34 cellular contexts compared by ENCODE assay signal in the genomic region with DNA sequence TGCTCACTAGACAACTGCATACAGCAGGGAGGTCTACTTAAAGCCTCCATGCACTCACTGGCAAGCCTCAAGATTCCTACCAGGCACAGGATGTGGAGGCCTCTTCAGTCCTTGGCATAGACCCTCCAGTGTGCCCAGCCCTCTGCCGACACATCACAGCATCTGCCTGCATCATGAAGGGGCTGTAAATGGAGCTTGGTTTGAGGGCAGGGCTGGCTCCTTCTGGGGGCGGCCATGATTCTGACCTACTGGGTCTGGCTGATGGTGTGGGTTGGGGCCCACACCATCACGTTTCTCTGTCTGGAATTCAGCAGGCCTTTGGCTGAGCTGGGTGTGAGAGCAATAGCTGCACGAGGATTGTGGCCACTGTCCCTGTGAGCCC.
"Had no signal": no experiment of that assay in that cellular context is flagged by ENCODE, and none has a peak within 500 bp of the region (broad histone marks: within the 10 kb centered on the region; RNA-seq: fewer than 3 reads in every experiment).

No MANE protein-coding gene starts in this region.

- H3K4me3 ChIP-seq: ascending aorta, cardiac muscle cell had no signal

- ATAC-seq: activated CD4-positive, alpha-beta T cell treated with anti-CD3 and anti-CD28 coated beads for 36 hours; activated CD8-positive, alpha-beta memory T cell treated with anti-CD3 and anti-CD28 coated beads, Interleukin-2, amount 10 ng/mL, durations not matched to agents 7 days and 5 days; activated CD8-positive, alpha-beta T cell treated with anti-CD3 and anti-CD28 coated beads, Interleukin-2, amount 10 ng/mL, durations not matched to agents 7 days and 5 days; activated naive CD8-positive, alpha-beta T cell treated with anti-CD3 and anti-CD28 coated beads, Interleukin-2, amount 50 U/mL, for 24 hours had no signal

- H3K36me3 ChIP-seq: ascending aorta, cardiac muscle cell had no signal

- H3K4me3 Mint-ChIP-seq: activated B cell treated with CpG ODN at 0.5 μM for 24 hours; activated CD4-positive, alpha-beta memory T cell treated with anti-CD3 and anti-CD28 coated beads, Interleukin-2, amount 10 ng/mL, durations not matched to agents 7 days and 5 days; activated CD4-positive, alpha-beta T cell treated with anti-CD3 and anti-CD28 coated beads for 36 hours; activated CD4-positive, alpha-beta T cell treated with anti-CD3 and anti-CD28 coated beads, Interleukin-2, amount 10 ng/mL, durations not matched to agents 7 days and 5 days; activated CD8-positive, alpha-beta memory T cell treated with anti-CD3 and anti-CD28 coated beads, Interleukin-2, amount 10 ng/mL, durations not matched to agents 7 days and 5 days; activated CD8-positive, alpha-beta T cell treated with anti-CD3 and anti-CD28 coated beads, Interleukin-2, amount 10 ng/mL, durations not matched to agents 7 days and 5 days; activated naive CD4-positive, alpha-beta T cell treated with anti-CD3 and anti-CD28 coated beads, Interleukin-2, amount 10 ng/mL, durations not matched to agents 7 days and 5 days; activated naive CD4-positive, alpha-beta T cell treated with anti-CD3 and anti-CD28 coated beads, Interleukin-2, amount 50 U/mL, for 24 hours; activated naive CD8-positive, alpha-beta T cell; activated naive CD8-positive, alpha-beta T cell treated with anti-CD3 and anti-CD28 coated beads, Interleukin-2, amount 10 ng/mL, durations not matched to agents 7 days and 5 days; activated naive CD8-positive, alpha-beta T cell treated with anti-CD3 and anti-CD28 coated beads, Interleukin-2, amount 50 U/mL, for 24 hours; activated T-cell treated with anti-CD3 and anti-CD28 coated beads, Interleukin-2, amount 50 U/mL, for 24 hours; brain; central memory CD8-positive, alpha-beta T cell; T-helper 1 cell treated with Interleukin-12 subunit alpha and Interleukin-12 subunit beta and Interleukin-4 antibody, amounts not matched to agents 30 μg/mL and 1 μg/mL, for 36 hours; T-helper 2 cell treated with Interferon-gamma antibody and Interleukin-4, amounts not matched to agents 5 μg/mL and 100 μg/mL, for 36 hours had no signal

- H3K27ac Mint-ChIP-seq: activated B cell treated with CpG ODN at 0.5 μM for 24 hours; activated CD4-positive, alpha-beta memory T cell treated with anti-CD3 and anti-CD28 coated beads, Interleukin-2, amount 10 ng/mL, durations not matched to agents 7 days and 5 days; activated CD4-positive, alpha-beta T cell treated with anti-CD3 and anti-CD28 coated beads for 36 hours; activated CD4-positive, alpha-beta T cell treated with anti-CD3 and anti-CD28 coated beads, Interleukin-2, amount 10 ng/mL, durations not matched to agents 7 days and 5 days; activated CD8-positive, alpha-beta memory T cell treated with anti-CD3 and anti-CD28 coated beads, Interleukin-2, amount 10 ng/mL, durations not matched to agents 7 days and 5 days; activated CD8-positive, alpha-beta T cell treated with anti-CD3 and anti-CD28 coated beads, Interleukin-2, amount 10 ng/mL, durations not matched to agents 7 days and 5 days; activated naive CD4-positive, alpha-beta T cell treated with anti-CD3 and anti-CD28 coated beads, Interleukin-2, amount 10 ng/mL, durations not matched to agents 7 days and 5 days; activated naive CD4-positive, alpha-beta T cell treated with anti-CD3 and anti-CD28 coated beads, Interleukin-2, amount 50 U/mL, for 24 hours; activated naive CD8-positive, alpha-beta T cell; activated naive CD8-positive, alpha-beta T cell treated with anti-CD3 and anti-CD28 coated beads, Interleukin-2, amount 10 ng/mL, durations not matched to agents 7 days and 5 days; activated naive CD8-positive, alpha-beta T cell treated with anti-CD3 and anti-CD28 coated beads, Interleukin-2, amount 50 U/mL, for 24 hours; activated T-cell treated with anti-CD3 and anti-CD28 coated beads, Interleukin-2, amount 50 U/mL, for 24 hours; activated T-helper 2 cell treated with anti-CD3 and anti-CD28 coated beads, Interferon-gamma antibody, Interleukin-2, Interleukin-4, amounts not matched to agents 10 μg/mL and 5 μg/mL and 100 μg/mL, durations not matched to agents 14 hours and 24 hours and 36 hours; brain; T-helper 1 cell treated with Interleukin-12 subunit alpha and Interleukin-12 subunit beta and Interleukin-4 antibody, amounts not matched to agents 30 μg/mL and 1 μg/mL, for 36 hours; T-helper 2 cell treated with Interferon-gamma antibody and Interleukin-4, amounts not matched to agents 5 μg/mL and 100 μg/mL, for 36 hours had no signal

- H3K27ac ChIP-seq: ascending aorta, cardiac muscle cell, VCaP had no signal

- H3K4me1 ChIP-seq: ascending aorta had no signal

- H3K4me1 Mint-ChIP-seq: activated B cell treated with CpG ODN at 0.5 μM for 24 hours; activated CD4-positive, alpha-beta memory T cell treated with anti-CD3 and anti-CD28 coated beads, Interleukin-2, amount 10 ng/mL, durations not matched to agents 7 days and 5 days; activated CD4-positive, alpha-beta T cell treated with anti-CD3 and anti-CD28 coated beads for 36 hours; activated CD4-positive, alpha-beta T cell treated with anti-CD3 and anti-CD28 coated beads, Interleukin-2, amount 10 ng/mL, durations not matched to agents 7 days and 5 days; activated CD8-positive, alpha-beta memory T cell treated with anti-CD3 and anti-CD28 coated beads, Interleukin-2, amount 10 ng/mL, durations not matched to agents 7 days and 5 days; activated naive CD4-positive, alpha-beta T cell treated with anti-CD3 and anti-CD28 coated beads, Interleukin-2, amount 10 ng/mL, durations not matched to agents 7 days and 5 days; activated naive CD4-positive, alpha-beta T cell treated with anti-CD3 and anti-CD28 coated beads, Interleukin-2, amount 50 U/mL, for 24 hours; activated naive CD8-positive, alpha-beta T cell treated with anti-CD3 and anti-CD28 coated beads, Interleukin-2, amount 10 ng/mL, durations not matched to agents 7 days and 5 days; activated naive CD8-positive, alpha-beta T cell treated with anti-CD3 and anti-CD28 coated beads, Interleukin-2, amount 50 U/mL, for 24 hours; central memory CD8-positive, alpha-beta T cell had no signal

- DNase-seq: activated B cell treated with CpG ODN at 0.5 μM for 24 hours; activated CD4-positive, alpha-beta memory T cell treated with anti-CD3 and anti-CD28 coated beads, Interleukin-2, amount 10 ng/mL, durations not matched to agents 7 days and 5 days; activated CD4-positive, alpha-beta T cell treated with anti-CD3 and anti-CD28 coated beads for 1 hour; activated CD4-positive, alpha-beta T cell treated with anti-CD3 and anti-CD28 coated beads for 36 hours; activated CD4-positive, alpha-beta T cell treated with anti-CD3 and anti-CD28 coated beads for 48 hours; activated CD4-positive, alpha-beta T cell treated with anti-CD3 and anti-CD28 coated beads, Interleukin-2, amount 10 ng/mL, durations not matched to agents 7 days and 5 days; activated CD4-positive, alpha-beta T cell treated with anti-CD3 and anti-CD28 coated beads, Interleukin-2, amount 50 U/mL, for 48 hours; activated CD8-positive, alpha-beta memory T cell treated with anti-CD3 and anti-CD28 coated beads for 24 hours; activated CD8-positive, alpha-beta memory T cell treated with anti-CD3 and anti-CD28 coated beads, Interleukin-2, amount 10 ng/mL, durations not matched to agents 7 days and 5 days; activated CD8-positive, alpha-beta memory T cell treated with anti-CD3 and anti-CD28 coated beads, Interleukin-2, amount 50 U/mL, for 48 hours; activated CD8-positive, alpha-beta T cell treated with anti-CD3 and anti-CD28 coated beads, Interleukin-2, amount 10 ng/mL, durations not matched to agents 7 days and 5 days; activated effector memory CD4-positive, alpha-beta T cell treated with Interleukin-2 at 50 U/mL for 16 hours; activated gamma-delta T cell; activated naive CD4-positive, alpha-beta T cell treated with anti-CD3 and anti-CD28 coated beads, Interleukin-2, amount 10 ng/mL, durations not matched to agents 7 days and 5 days; activated naive CD4-positive, alpha-beta T cell treated with Interleukin-2 at 50 U/mL for 16 hours; activated naive CD8-positive, alpha-beta T cell treated with anti-CD3 and anti-CD28 coated beads, Interleukin-2, amount 10 ng/mL, durations not matched to agents 7 days and 5 days; activated naive CD8-positive, alpha-beta T cell treated with anti-CD3 and anti-CD28 coated beads, Interleukin-2, amount 50 U/mL, for 24 hours; activated T-cell treated with anti-CD3 and anti-CD28 coated beads, Interleukin-2, amount 50 U/mL, for 24 hours; activated T-cell treated with anti-CD3 and anti-CD28 coated beads, Interleukin-2, amount 50 U/mL, for 48 hours; caudate nucleus; cerebellar nuclear complex; T-helper 1 cell; T-helper 2 cell; T-helper 9 cell had no signal

- H3K36me3 Mint-ChIP-seq: activated CD8-positive, alpha-beta memory T cell treated with anti-CD3 and anti-CD28 coated beads, Interleukin-2, amount 10 ng/mL, durations not matched to agents 7 days and 5 days; activated naive CD4-positive, alpha-beta T cell treated with anti-CD3 and anti-CD28 coated beads, Interleukin-2, amount 10 ng/mL, durations not matched to agents 7 days and 5 days; activated naive CD4-positive, alpha-beta T cell treated with anti-CD3 and anti-CD28 coated beads, Interleukin-2, amount 50 U/mL, for 24 hours; activated naive CD8-positive, alpha-beta T cell; activated naive CD8-positive, alpha-beta T cell treated with anti-CD3 and anti-CD28 coated beads, Interleukin-2, amount 10 ng/mL, durations not matched to agents 7 days and 5 days; brain had no signal

- H3K9me3 Mint-ChIP-seq: activated B cell treated with CpG ODN at 0.5 μM for 24 hours; activated CD4-positive, alpha-beta memory T cell treated with anti-CD3 and anti-CD28 coated beads, Interleukin-2, amount 10 ng/mL, durations not matched to agents 7 days and 5 days; activated CD4-positive, alpha-beta T cell treated with anti-CD3 and anti-CD28 coated beads, Interleukin-2, amount 10 ng/mL, durations not matched to agents 7 days and 5 days; activated naive CD4-positive, alpha-beta T cell treated with anti-CD3 and anti-CD28 coated beads, Interleukin-2, amount 10 ng/mL, durations not matched to agents 7 days and 5 days; activated naive CD4-positive, alpha-beta T cell treated with anti-CD3 and anti-CD28 coated beads, Interleukin-2, amount 50 U/mL, for 24 hours; activated naive CD8-positive, alpha-beta T cell treated with anti-CD3 and anti-CD28 coated beads, Interleukin-2, amount 10 ng/mL, durations not matched to agents 7 days and 5 days; activated naive CD8-positive, alpha-beta T cell treated with anti-CD3 and anti-CD28 coated beads, Interleukin-2, amount 50 U/mL, for 24 hours; activated T-cell treated with anti-CD3 and anti-CD28 coated beads, Interleukin-2, amount 50 U/mL, for 24 hours; activated T-helper 2 cell treated with anti-CD3 and anti-CD28 coated beads, Interferon-gamma antibody, Interleukin-2, Interleukin-4, amounts not matched to agents 10 μg/mL and 5 μg/mL and 100 μg/mL, durations not matched to agents 14 hours and 24 hours and 36 hours; brain; central memory CD8-positive, alpha-beta T cell; T-helper 1 cell treated with Interleukin-12 subunit alpha and Interleukin-12 subunit beta and Interleukin-4 antibody, amounts not matched to agents 30 μg/mL and 1 μg/mL, for 36 hours; T-helper 2 cell treated with Interferon-gamma antibody and Interleukin-4, amounts not matched to agents 5 μg/mL and 100 μg/mL, for 36 hours had no signal

- H3K9me3 ChIP-seq: ascending aorta had no signal

- H3K27me3 ChIP-seq: ascending aorta, cardiac muscle cell had no signal
